ENCODE assay signal across 8 cellular contexts in the genomic region with DNA sequence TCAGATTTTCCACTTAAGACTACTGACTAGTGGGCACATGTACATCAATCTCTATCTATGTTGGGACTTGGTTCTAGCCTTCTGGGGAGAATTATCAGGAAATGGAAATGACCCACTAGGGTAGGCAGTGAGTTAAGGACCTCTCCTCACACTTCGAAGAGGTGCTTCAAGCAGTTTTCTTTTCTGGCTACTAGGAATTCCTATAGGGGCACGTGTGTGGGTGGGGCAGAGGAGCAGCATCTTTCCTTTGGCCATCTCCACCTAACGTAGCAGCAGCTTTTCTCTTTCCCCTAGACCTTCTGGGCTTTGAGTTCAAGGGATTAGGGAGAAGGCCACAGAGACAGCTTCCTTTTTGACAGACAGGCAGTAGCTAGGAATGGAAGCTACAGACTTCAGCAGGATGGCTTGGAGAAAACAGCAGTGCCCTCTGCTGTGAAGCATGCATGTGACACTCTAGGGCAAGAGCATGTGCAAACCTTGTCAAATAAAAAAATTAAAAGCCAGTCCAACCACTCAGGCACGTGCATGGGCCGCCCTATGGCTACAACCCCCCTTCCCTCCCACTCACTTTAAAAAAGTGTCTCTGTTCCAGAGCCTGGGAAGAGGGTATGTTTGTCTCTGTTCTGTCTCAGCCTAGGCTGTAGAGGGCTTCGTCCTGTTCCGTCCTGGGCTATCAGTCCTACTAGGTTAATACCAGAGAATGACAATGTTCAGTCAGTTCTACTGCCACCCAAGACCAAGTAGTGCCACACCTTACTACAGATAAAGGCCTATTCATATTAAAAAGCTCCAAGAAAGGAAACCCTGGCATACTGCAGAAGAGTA. TPM values are rescaled to one million over a fixed set of nuclear protein-coding genes. Genes with fewer than 3 reads are reported as not detected.
DNase-seq lines count a peak whose midpoint lies in the region; ATAC-seq and TF ChIP-seq lines count a peak whose summit lies in the region.

No MANE protein-coding gene starts in this region.

- ATAC-seq in GM19035 (IDR thresholded peaks at IDR 0.05; ENCODE audit: unreplicated experiment): no peak

- peak; percentile 30 for DNase-seq in NCI-H1105 treated with DMSO at 0.1 percent for 48 hours (lab: John Stamatoyannopoulos, UW)
- no peak for DNase-seq in NCI-H1105 (lab: John Stamatoyannopoulos, UW)
- peak; percentile 42 for DNase-seq in LHCN-M2 (ENCODE audit: low read depth)
- DNase-seq in UCSD-AML1 (lab: John Stamatoyannopoulos, UW; ENCODE audit: unreplicated experiment): peak; percentile 42
- DNase-seq in glomerular endothelial cell (ENCODE audit: extremely low read depth, low read depth, low spot score): peak; percentile 10
- peak; percentile 25 for DNase-seq in retinal pigment epithelial cell (ENCODE audit: low read depth)
- DNase-seq in central memory CD4-positive, alpha-beta T cell: no peak

- H3K4me3 ChIP-seq in retinal pigment epithelial cell (ENCODE audit: low read length): no peak overlapping the region

- peak; percentile 74 for TF ChIP-seq CTCF in retinal pigment epithelial cell (conservative IDR thresholded peaks at IDR 0.05; ENCODE audit: low read depth, low read length)

RNA-seq across cellular contexts. Expression of gene GFRA3, which starts 8.7 kb away (rescaled TPM):
- total RNA-seq in LHCN-M2 (2014; rRNA removed) (not detected in 2 replicates), glomerular endothelial cell (not detected in 2 replicates)
- polyA plus RNA-seq in LHCN-M2 (2012): not detected

RNA-seq across cellular contexts. Expression of gene CDC25C, which starts 48.5 kb away (rescaled TPM):
- total RNA-seq in LHCN-M2 (2014; rRNA removed): 16.9 and 18.3 TPM in 2 replicates
- polyA plus RNA-seq in LHCN-M2 (2012): 6.7 TPM
- 0.97 and 2.9 TPM in 2 replicates for total RNA-seq in glomerular endothelial cell

RNA-seq across cellular contexts. Expression of gene FAM53C, which starts 54.9 kb away (rescaled TPM):
- 27.2 and 29.7 TPM in 2 replicates for total RNA-seq in LHCN-M2 (2014; rRNA removed)
- polyA plus RNA-seq in LHCN-M2 (2012): 21.3 TPM
- 26.4 and 30.7 TPM in 2 replicates for total RNA-seq in glomerular endothelial cell

Comparison
In these comparisons a context has a peak if more than half of its experiments do, and no peak if none do; other contexts are left out.
1. DNase-seq: peak in NCI-H1105 treated with DMSO at 0.1 percent for 48 hours (single experiment), LHCN-M2 (single experiment), UCSD-AML1 (single experiment), glomerular endothelial cell (single experiment) and retinal pigment epithelial cell (single experiment); none in NCI-H1105 (single experiment) and central memory CD4-positive, alpha-beta T cell (single experiment).